ENCODE assay signal across 8 cellular contexts in the genomic region with DNA sequence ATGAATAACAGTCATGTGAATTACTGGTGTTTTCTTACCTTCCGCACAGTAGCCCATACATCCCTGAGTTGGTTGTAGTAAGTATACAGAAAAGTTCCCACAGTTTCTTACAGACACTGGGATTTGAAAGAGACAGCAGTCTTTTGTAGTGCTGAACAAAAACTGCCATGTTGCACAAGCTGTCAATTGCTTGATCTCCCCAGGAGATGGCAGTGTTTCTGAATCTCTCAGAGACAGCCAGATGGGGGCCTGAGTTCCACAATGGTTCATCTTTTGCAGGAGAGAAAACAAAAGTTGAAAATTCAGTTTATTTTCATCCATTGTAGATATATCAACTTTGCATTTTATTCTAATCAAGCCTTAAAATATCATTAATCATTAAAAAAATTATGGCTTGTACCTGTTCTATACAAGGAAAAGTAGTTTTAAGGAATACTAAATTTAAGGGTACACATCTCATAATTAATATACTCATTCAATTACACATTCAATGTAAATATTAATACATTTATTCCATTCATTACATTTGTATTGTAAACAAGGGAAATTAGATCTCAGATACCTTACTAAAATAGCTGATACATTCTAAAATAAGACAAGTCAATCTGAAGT. TPM values are rescaled to one million over a fixed set of nuclear protein-coding genes. Genes with fewer than 3 reads are reported as not detected.
DNase-seq lines count a peak whose midpoint lies in the region; ATAC-seq and TF ChIP-seq lines count a peak whose summit lies in the region.

No MANE protein-coding gene starts in this region.

- ATAC-seq in GM21360 (IDR thresholded peaks at IDR 0.05; ENCODE audit: unreplicated experiment) (peak; percentile 96), HG03460 (IDR thresholded peaks at IDR 0.05; ENCODE audit: unreplicated experiment) (peak; percentile 94)

- H3K4me3 ChIP-seq in foreskin fibroblast (ENCODE audit: low read depth in 1 of 2, low read length in 2 of 2) = no peak overlapping the region

- peak; percentile 6 for DNase-seq in DMS79 treated with DMSO at 0.1 percent for 48 hours (lab: John Stamatoyannopoulos, UW)
- no peak for DNase-seq in DMS79 (lab: John Stamatoyannopoulos, UW)
- peak; percentile 30 for DNase-seq in NCI-H446 treated with DMSO at 0.1 percent for 48 hours (lab: John Stamatoyannopoulos, UW)
- DNase-seq in activated CD4-positive, alpha-beta T cell treated with anti-CD3 and anti-CD28 coated beads, Interleukin-2, amount 50 U/mL, for 4 hours = peak; percentile 19 to 25
- peak; percentile 40 to 80 for DNase-seq in foreskin fibroblast
- peak; percentile 70 for DNase-seq in renal cortical epithelial cell (ENCODE audit: low read depth)

- peak; percentile 95 for TF ChIP-seq CTCF in foreskin fibroblast (IDR thresholded peaks at IDR 0.05; ENCODE audit: low read depth, low read length)

RNA-seq across cellular contexts. Expression of gene VWDE, which starts 14.5 kb away (rescaled TPM):
- 1.6 and 3.0 TPM in 2 replicates for total RNA-seq in renal cortical epithelial cell
